In genomic region chr5:102582706-102583105, GRCh38 we compare ENCODE assay signal across 19 cellular contexts.
"Had no signal": no experiment of that assay in that cellular context is flagged by ENCODE, and none has a peak within 500 bp of the region (broad histone marks: within the 10 kb centered on the region; RNA-seq: fewer than 3 reads in every experiment).

No MANE protein-coding gene starts in this region.

- H3K27ac ChIP-seq: coronary artery, gastrocnemius medialis, left lung, thyroid gland had no signal

- H3K36me3 ChIP-seq: gastrocnemius medialis, left lung, thyroid gland had no signal

- H3K4me1 ChIP-seq: gastrocnemius medialis, left lung, thyroid gland had no signal

- H3K4me3 ChIP-seq: coronary artery, gastrocnemius medialis, left lung, thyroid gland had no signal

- H3K9me3 ChIP-seq: gastrocnemius medialis, left lung, thyroid gland had no signal

- ATAC-seq: gastrocnemius medialis; left lung; stimulated activated naive B cell treated with anti-CD40 and anti-IgM and Interleukin-4, amounts not matched to agents 10 μg/mL and 1 μg/mL and 100 μg/mL, for 72 hours; T-cell had no signal

- H3K27me3 ChIP-seq: gastrocnemius medialis, left lung, thyroid gland had no signal

- DNase-seq: activated B cell treated with CpG ODN at 0.5 μM for 24 hours; activated CD4-positive, alpha-beta memory T cell treated with anti-CD3 and anti-CD28 coated beads for 36 hours; activated CD4-positive, alpha-beta T cell treated with anti-CD3 and anti-CD28 coated beads for 4 hours; activated naive CD4-positive, alpha-beta T cell; activated naive CD8-positive, alpha-beta T cell treated with anti-CD3 and anti-CD28 coated beads for 36 hours; activated T-cell treated with anti-CD3 and anti-CD28 coated beads for 4 hours; anterior cingulate cortex; erythroblast; gastrocnemius medialis; head of caudate nucleus; kidney; left lung; naive B cell; stimulated activated CD4-positive, alpha-beta T cell treated with anti-CD3 and anti-CD28 coated beads, Interleukin-4, amount 100 ng/mL, for 4 hours; stimulated activated naive B cell treated with anti-CD40 and anti-IgM and Interleukin-4, amounts not matched to agents 10 μg/mL and 1 μg/mL and 100 μg/mL, for 72 hours; T-cell; T-helper 9 cell; thyroid gland had no signal
